Comparison of ENCODE assay signal across 12 cellular contexts in genomic region chr17:61402073-61402541, GRCh38. TPM values are rescaled to one million over a fixed set of nuclear protein-coding genes. Genes with fewer than 3 reads are reported as not detected.
DNase-seq lines count a peak whose midpoint lies in the region; ATAC-seq, FAIRE-seq and TF ChIP-seq lines count a peak whose summit lies in the region.
"Had no signal": no experiment of that assay in that cellular context is flagged by ENCODE, and none has a peak within 500 bp of the region (broad histone marks: within the 10 kb centered on the region; RNA-seq: fewer than 3 reads in every experiment).

No MANE protein-coding gene starts in this region.

- H3K4me1 ChIP-seq in thyroid gland (peaks cover 20 to 65% of the 10 kb centered on the region in 2 donors), small intestine (ENCODE audit: control insufficient read depth in 2 of 2, insufficient read depth in 1 of 2, low read depth in 1 of 2, low read length in 1 of 2) (peaks cover 0 to 5% of the 10 kb centered on the region in 2 donors)

- no peaks in the 10 kb centered on the region for H3K9me3 Mint-ChIP-seq in activated CD8-positive, alpha-beta memory T cell treated with anti-CD3 and anti-CD28 coated beads, Interleukin-2, amount 10 ng/mL, durations not matched to agents 7 days and 5 days (ENCODE audit: low read depth)
- H3K9me3 Mint-ChIP-seq in central memory CD8-positive, alpha-beta T cell: no peaks in the 10 kb centered on the region
- peaks cover 2% of the 10 kb centered on the region for H3K9me3 Mint-ChIP-seq in memory B cell

- H3K27ac ChIP-seq in thyroid gland (peak overlapping the region; percentile 69 to 91 (median 75)), small intestine (ENCODE audit: low read depth in 1 of 2, low read length in 1 of 2) (peak overlapping the region in 1 of 2 donors; percentile 80)

- peak overlapping the region in 1 of 3 donors; percentile 73 for H3K4me3 ChIP-seq in thyroid gland (replicated peaks in 1 of 3)
- H3K4me3 ChIP-seq in H7 (ENCODE audit: insufficient read depth, low read depth, low read length): no peak overlapping the region
- peak overlapping the region in 1 of 2 donors; percentile 25 for H3K4me3 ChIP-seq in small intestine (ENCODE audit: low read depth in 1 of 2, low read length in 2 of 2)

- peaks cover 73% of the 10 kb centered on the region for H3K27me3 Mint-ChIP-seq in activated CD8-positive, alpha-beta memory T cell treated with anti-CD3 and anti-CD28 coated beads, Interleukin-2, amount 10 ng/mL, durations not matched to agents 7 days and 5 days
- peaks cover 67% of the 10 kb centered on the region for H3K27me3 Mint-ChIP-seq in central memory CD8-positive, alpha-beta T cell
- H3K27me3 Mint-ChIP-seq in memory B cell: peaks cover 26% of the 10 kb centered on the region

- intact Hi-C loops in thyroid gland (cut with DNase I): no loop called here

- CTCF ChIA-PET in activated CD8-positive, alpha-beta memory T cell treated with anti-CD3 and anti-CD28 coated beads, Interleukin-2, amount 10 ng/mL, durations not matched to agents 7 days and 5 days (lab: Charles Lee): interaction anchor here (0.9 to 1.0 kb wide), 2 partner anchors 10 to 13 kb away, joined by 3 read pairs; no protein-coding TSS in a partner anchor

- WGBS in thyroid gland, 2 donors: 43 to 56% methylated on average over 4 to 6 of the region's 11 CpGs
- 6 to 20% (median 19%) methylated on average over 7 to 11 of the region's 11 CpGs for WGBS in small intestine, 3 donors

- no peaks in the 10 kb centered on the region for H3K36me3 Mint-ChIP-seq in activated CD8-positive, alpha-beta memory T cell treated with anti-CD3 and anti-CD28 coated beads, Interleukin-2, amount 10 ng/mL, durations not matched to agents 7 days and 5 days
- H3K36me3 Mint-ChIP-seq in central memory CD8-positive, alpha-beta T cell (ENCODE audit: insufficient read depth): peaks cover 14% of the 10 kb centered on the region
- H3K36me3 Mint-ChIP-seq in memory B cell: peaks cover 4% of the 10 kb centered on the region

- H3K4me3 Mint-ChIP-seq in activated CD8-positive, alpha-beta memory T cell treated with anti-CD3 and anti-CD28 coated beads, Interleukin-2, amount 10 ng/mL, durations not matched to agents 7 days and 5 days: peak overlapping the region; percentile 57
- H3K4me3 Mint-ChIP-seq in central memory CD8-positive, alpha-beta T cell: peak overlapping the region; percentile 71
- H3K4me3 Mint-ChIP-seq in memory B cell: peak overlapping the region; percentile 80

- no peak for TF ChIP-seq POLR2A in thyroid gland (IDR thresholded peaks at IDR 0.05)

- H3K27ac Mint-ChIP-seq in activated CD8-positive, alpha-beta memory T cell treated with anti-CD3 and anti-CD28 coated beads, Interleukin-2, amount 10 ng/mL, durations not matched to agents 7 days and 5 days: no peak overlapping the region
- peak overlapping the region; percentile 94 for H3K27ac Mint-ChIP-seq in central memory CD8-positive, alpha-beta T cell (ENCODE audit: low read depth)
- peak overlapping the region; percentile 93 for H3K27ac Mint-ChIP-seq in memory B cell
- H3K27ac Mint-ChIP-seq: progenitor cell of endocrine pancreas had no signal

- no peak for ATAC-seq in activated CD8-positive, alpha-beta memory T cell treated with anti-CD3 and anti-CD28 coated beads, Interleukin-2, amount 10 ng/mL, durations not matched to agents 7 days and 5 days
- no peak for ATAC-seq in central memory CD8-positive, alpha-beta T cell (replicated peaks; ENCODE audit: extremely low read depth, poor library complexity, severe bottlenecking)
- ATAC-seq in memory B cell (ENCODE audit: low read depth): no peak

- TF ChIP-seq CTCF in thyroid gland (IDR thresholded peaks at IDR 0.05): no peak

- DNase-seq in activated CD8-positive, alpha-beta memory T cell treated with anti-CD3 and anti-CD28 coated beads, Interleukin-2, amount 10 ng/mL, durations not matched to agents 7 days and 5 days: no peak
- DNase-seq in activated CD8-positive, alpha-beta memory T cell treated with anti-CD3 and anti-CD28 coated beads, Interleukin-2, amount 50 U/mL, for 48 hours: no peak
- no peak for DNase-seq in central memory CD8-positive, alpha-beta T cell (ENCODE audit: low spot score in 2 of 2)
- DNase-seq in memory B cell (ENCODE audit: low spot score in 2 of 2) (no peak), thyroid gland (no peak), H7 (no peak), small intestine (no peak), DMS114 treated with DMSO at 0.1 percent for 48 hours (lab: John Stamatoyannopoulos, UW; ENCODE audit: unreplicated experiment) (no peak)
- DNase-seq: activated CD8-positive, alpha-beta memory T cell treated with anti-CD3 and anti-CD28 coated beads for 24 hours; NCI-H187 had no signal

- peaks cover 8 to 22% of the 10 kb centered on the region in 2 donors for H3K36me3 ChIP-seq in thyroid gland
- H3K36me3 ChIP-seq in H7 (replicated peaks; ENCODE audit: control insufficient read depth, insufficient read depth, low read length): no peaks in the 10 kb centered on the region
- H3K36me3 ChIP-seq in small intestine (ENCODE audit: control insufficient read depth in 2 of 2, insufficient read depth in 2 of 2, low read length in 2 of 2): no peaks in the 10 kb centered on the region

- peaks cover 30% of the 10 kb centered on the region for H3K4me1 Mint-ChIP-seq in activated CD8-positive, alpha-beta memory T cell treated with anti-CD3 and anti-CD28 coated beads, Interleukin-2, amount 10 ng/mL, durations not matched to agents 7 days and 5 days
- peaks cover 31% of the 10 kb centered on the region for H3K4me1 Mint-ChIP-seq in central memory CD8-positive, alpha-beta T cell
- peaks cover 22% of the 10 kb centered on the region for H3K4me1 Mint-ChIP-seq in memory B cell

- H3K9me3 ChIP-seq in thyroid gland (no peaks in the 10 kb centered on the region), small intestine (ENCODE audit: control insufficient read depth, low read depth) (no peaks in the 10 kb centered on the region)

- FAIRE-seq in small intestine (lab: Jason Lieb, UNC): no peak
- FAIRE-seq: colon had no signal

- peaks cover 37% of the 10 kb centered on the region for H3K27me3 ChIP-seq in thyroid gland
- peaks cover 97% of the 10 kb centered on the region for H3K27me3 ChIP-seq in H7 (ENCODE audit: control insufficient read depth, insufficient read depth, low read length)
- peaks cover 37 to 54% of the 10 kb centered on the region in 2 donors for H3K27me3 ChIP-seq in small intestine (ENCODE audit: control insufficient read depth in 2 of 2, insufficient read depth in 2 of 2, low read length in 2 of 2)

RNA-seq across cellular contexts. Expression of gene TBX2, which starts 2.5 kb away (rescaled TPM):
- total RNA-seq in activated CD8-positive, alpha-beta memory T cell treated with anti-CD3 and anti-CD28 coated beads, Interleukin-2, amount 10 ng/mL, durations not matched to agents 7 days and 5 days: not detected
- total RNA-seq in thyroid gland: 10 to 100 TPM in 2 of 4 donors, 1 to 10 TPM in 2; 5.3 to 20.2 (median 11.0) TPM
- total RNA-seq in H7 (2014; rRNA removed; shearing (Covaris generic)): not detected in 2 replicates
- polyA plus RNA-seq in small intestine: 1 to 10 TPM in 2 of 3 donors, under 1 TPM in 1; 0.45 to 9.5 (median 4.3) TPM

RNA-seq across cellular contexts. Expression of gene TBX4, which starts 50.1 kb away (rescaled TPM):
- not detected for total RNA-seq in activated CD8-positive, alpha-beta memory T cell treated with anti-CD3 and anti-CD28 coated beads, Interleukin-2, amount 10 ng/mL, durations not matched to agents 7 days and 5 days
- total RNA-seq in thyroid gland: under 1 TPM in 1 of 4 donors, not detected in 3; 0.54 TPM
- total RNA-seq in H7 (2014; rRNA removed; shearing (Covaris generic)): not detected in 2 replicates
- not detected for polyA plus RNA-seq in small intestine
- total RNA-seq: progenitor cell of endocrine pancreas had no signal
